ENCODE assay signal across 8 cellular contexts in genomic region chr15:52295421-52295991, GRCh38. TPM values are rescaled to one million over a fixed set of nuclear protein-coding genes. Genes with fewer than 3 reads are reported as not detected.
DNase-seq lines count a peak whose midpoint lies in the region; ATAC-seq and TF ChIP-seq lines count a peak whose summit lies in the region.

A gene with protein sequence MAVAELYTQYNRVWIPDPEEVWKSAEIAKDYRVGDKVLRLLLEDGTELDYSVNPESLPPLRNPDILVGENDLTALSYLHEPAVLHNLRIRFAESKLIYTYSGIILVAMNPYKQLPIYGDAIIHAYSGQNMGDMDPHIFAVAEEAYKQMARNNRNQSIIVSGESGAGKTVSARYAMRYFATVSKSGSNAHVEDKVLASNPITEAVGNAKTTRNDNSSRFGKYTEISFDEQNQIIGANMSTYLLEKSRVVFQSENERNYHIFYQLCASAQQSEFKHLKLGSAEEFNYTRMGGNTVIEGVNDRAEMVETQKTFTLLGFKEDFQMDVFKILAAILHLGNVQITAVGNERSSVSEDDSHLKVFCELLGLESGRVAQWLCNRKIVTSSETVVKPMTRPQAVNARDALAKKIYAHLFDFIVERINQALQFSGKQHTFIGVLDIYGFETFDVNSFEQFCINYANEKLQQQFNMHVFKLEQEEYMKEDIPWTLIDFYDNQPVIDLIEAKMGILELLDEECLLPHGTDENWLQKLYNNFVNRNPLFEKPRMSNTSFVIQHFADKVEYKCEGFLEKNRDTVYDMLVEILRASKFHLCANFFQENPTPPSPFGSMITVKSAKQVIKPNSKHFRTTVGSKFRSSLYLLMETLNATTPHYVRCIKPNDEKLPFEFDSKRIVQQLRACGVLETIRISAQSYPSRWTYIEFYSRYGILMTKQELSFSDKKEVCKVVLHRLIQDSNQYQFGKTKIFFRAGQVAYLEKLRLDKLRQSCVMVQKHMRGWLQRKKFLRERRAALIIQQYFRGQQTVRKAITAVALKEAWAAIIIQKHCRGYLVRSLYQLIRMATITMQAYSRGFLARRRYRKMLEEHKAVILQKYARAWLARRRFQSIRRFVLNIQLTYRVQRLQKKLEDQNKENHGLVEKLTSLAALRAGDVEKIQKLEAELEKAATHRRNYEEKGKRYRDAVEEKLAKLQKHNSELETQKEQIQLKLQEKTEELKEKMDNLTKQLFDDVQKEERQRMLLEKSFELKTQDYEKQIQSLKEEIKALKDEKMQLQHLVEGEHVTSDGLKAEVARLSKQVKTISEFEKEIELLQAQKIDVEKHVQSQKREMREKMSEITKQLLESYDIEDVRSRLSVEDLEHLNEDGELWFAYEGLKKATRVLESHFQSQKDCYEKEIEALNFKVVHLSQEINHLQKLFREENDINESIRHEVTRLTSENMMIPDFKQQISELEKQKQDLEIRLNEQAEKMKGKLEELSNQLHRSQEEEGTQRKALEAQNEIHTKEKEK (N-terminal part only) (minus strand): TSS chr15:52295804. CDS start chr15:52295636, 168 bp downstream.

- H3K4me1 Mint-ChIP-seq in CD8-positive, alpha-beta memory T cell = peaks cover 2 to 7% (median 6%) of the 10 kb centered on the region in 3 donors
- H3K4me1 Mint-ChIP-seq in endodermal cell = peaks cover 2% of the 10 kb centered on the region

- no peaks in the 10 kb centered on the region for H3K36me3 Mint-ChIP-seq in CD8-positive, alpha-beta memory T cell
- peaks cover 4% of the 10 kb centered on the region for H3K36me3 Mint-ChIP-seq in endodermal cell (ENCODE audit: low read depth)

- H3K27me3 ChIP-seq in CD8-positive, alpha-beta memory T cell (ENCODE audit: insufficient read depth, low read length, poor library complexity, severe bottlenecking) = peaks cover 14% of the 10 kb centered on the region
- no peaks in the 10 kb centered on the region for H3K27me3 ChIP-seq in HUES48 (ENCODE audit: control insufficient read depth, insufficient read depth, low read length)
- peaks cover 14% of the 10 kb centered on the region for H3K27me3 ChIP-seq in endodermal cell (ENCODE audit: control insufficient read depth, insufficient read depth, low read length, poor library complexity, severe bottlenecking)
- peaks cover 0 to 18% (median 8%) of the 10 kb centered on the region in 4 donors for H3K27me3 ChIP-seq in upper lobe of left lung

- H3K9me3 Mint-ChIP-seq in CD8-positive, alpha-beta memory T cell = no peaks in the 10 kb centered on the region
- H3K9me3 Mint-ChIP-seq in endodermal cell = no peaks in the 10 kb centered on the region

- H3K4me3 Mint-ChIP-seq in CD8-positive, alpha-beta memory T cell = peak within 1 kb of the TSS in 6 of 7 donors; percentile 32 to 78 (median 42)
- H3K4me3 Mint-ChIP-seq in endodermal cell = peak within 1 kb of the TSS; percentile 63

- TF ChIP-seq EP300 in upper lobe of left lung (IDR thresholded peaks at IDR 0.05) = no peak

- H3K4me1 ChIP-seq in CD8-positive, alpha-beta memory T cell (ENCODE audit: insufficient read depth, low read length) = no peaks in the 10 kb centered on the region
- H3K4me1 ChIP-seq in HUES48 (ENCODE audit: control insufficient read depth, insufficient read depth, low read length) (peaks cover 8% of the 10 kb centered on the region), endodermal cell (ENCODE audit: control insufficient read depth, insufficient read depth, low read length) (no peaks in the 10 kb centered on the region), mesodermal cell (ENCODE audit: control insufficient read depth, insufficient read depth, low read length, poor library complexity, severe bottlenecking) (no peaks in the 10 kb centered on the region), upper lobe of left lung (peaks cover 5 to 25% (median 16%) of the 10 kb centered on the region in 4 donors)

- WGBS in endodermal cell (ENCODE audit: insufficient coverage in 1 of 2, insufficient read length in 1 of 2), 2 experiments = 0% methylated on average over 9 to 65 of the region's 65 CpGs
- WGBS in mesodermal cell (ENCODE audit: insufficient coverage in 2 of 2), 2 experiments = 0 to 1% methylated on average over 37 to 48 of the region's 65 CpGs
- 1 to 20% methylated on average over 1 to 38 of the region's 65 CpGs for WGBS in upper lobe of left lung, 2 donors

- no peaks in the 10 kb centered on the region for H3K36me3 ChIP-seq in CD8-positive, alpha-beta memory T cell (ENCODE audit: insufficient read depth, low read length)
- H3K36me3 ChIP-seq in HUES48 (ENCODE audit: control insufficient read depth, insufficient read depth, low read length) (peaks cover 13% of the 10 kb centered on the region), endodermal cell (ENCODE audit: control insufficient read depth, insufficient read depth, low read length) (peaks cover 3% of the 10 kb centered on the region), mesodermal cell (ENCODE audit: control insufficient read depth, insufficient read depth, low read length) (no peaks in the 10 kb centered on the region), upper lobe of left lung (no peaks in the 10 kb centered on the region)

- H3K9me3 ChIP-seq in CD8-positive, alpha-beta memory T cell (ENCODE audit: low read length) = no peaks in the 10 kb centered on the region
- no peaks in the 10 kb centered on the region for H3K9me3 ChIP-seq in HUES48 (ENCODE audit: control insufficient read depth, insufficient read depth, low read length)
- H3K9me3 ChIP-seq in endodermal cell (ENCODE audit: control insufficient read depth, low read length) = no peaks in the 10 kb centered on the region
- no peaks in the 10 kb centered on the region for H3K9me3 ChIP-seq in mesodermal cell (ENCODE audit: control insufficient read depth, low read length)
- H3K9me3 ChIP-seq in upper lobe of left lung = no peaks in the 10 kb centered on the region

- H3K4me3 ChIP-seq in CD8-positive, alpha-beta memory T cell (ENCODE audit: low read length) = no peak within 1 kb of the TSS
- peak within 1 kb of the TSS; percentile 70 for H3K4me3 ChIP-seq in HUES48 (ENCODE audit: low read depth, low read length)
- H3K4me3 ChIP-seq in endodermal cell (ENCODE audit: low read length) = peak within 1 kb of the TSS; percentile 71
- peak within 1 kb of the TSS; percentile 51 for H3K4me3 ChIP-seq in mesodermal cell (ENCODE audit: extremely low read depth, insufficient read depth, low read length, poor library complexity, severe bottlenecking)
- peak within 1 kb of the TSS; percentile 19 to 64 (median 52) for H3K4me3 ChIP-seq in upper lobe of left lung

- DNase-seq in CD8-positive, alpha-beta memory T cell = peak in 1 of 5 donors; percentile 8
- DNase-seq in RPMI8226 (peak; percentile 93), endodermal cell (peak; percentile 97), upper lobe of left lung (peak; percentile 92 to 96)
- no peak for DNase-seq in stimulated activated naive CD4-positive, alpha-beta T cell treated with Interleukin-2 at 50 U/mL for 16 hours (lab: John Stamatoyannopoulos, UW)

- CTCF ChIA-PET in CD8-positive, alpha-beta memory T cell (lab: Charles Lee) = no interaction called here

- no peak within 1 kb of the TSS for H3K27ac ChIP-seq in CD8-positive, alpha-beta memory T cell (ENCODE audit: low read depth, low read length)
- H3K27ac ChIP-seq in HUES48 (ENCODE audit: low read depth, low read length) = peak within 1 kb of the TSS; percentile 21
- H3K27ac ChIP-seq in endodermal cell (ENCODE audit: low read depth, low read length) = no peak within 1 kb of the TSS
- no peak within 1 kb of the TSS for H3K27ac ChIP-seq in mesodermal cell (ENCODE audit: low read depth, low read length, severe bottlenecking)
- H3K27ac ChIP-seq in upper lobe of left lung = peak within 1 kb of the TSS; percentile 82 to 90 (median 84)

- TF ChIP-seq POLR2A in upper lobe of left lung (IDR thresholded peaks at IDR 0.05) = peak in 3 of 4 donors; percentile 41 to 85 (median 58)

- ATAC-seq in upper lobe of left lung (ENCODE audit: low FRiP score in 2 of 2) (peak; percentile 84 to 93), HG03095 (IDR thresholded peaks at IDR 0.05; ENCODE audit: unreplicated experiment) (no peak)

- no peak within 1 kb of the TSS for H3K27ac Mint-ChIP-seq in CD8-positive, alpha-beta memory T cell
- H3K27ac Mint-ChIP-seq in endodermal cell = no peak within 1 kb of the TSS

- no peak for TF ChIP-seq CTCF in endodermal cell (conservative IDR thresholded peaks at IDR 0.05)
- TF ChIP-seq CTCF in upper lobe of left lung (IDR thresholded peaks at IDR 0.05) = no peak

- H3K27me3 Mint-ChIP-seq in CD8-positive, alpha-beta memory T cell = peaks cover 29 to 38% of the 10 kb centered on the region in 2 donors
- H3K27me3 Mint-ChIP-seq in endodermal cell (ENCODE audit: insufficient read depth) = peaks cover 7% of the 10 kb centered on the region

- POLR2A ChIA-PET in CD8-positive, alpha-beta memory T cell (lab: Charles Lee) = no interaction called here

- H3K9ac ChIP-seq in HUES48 (ENCODE audit: low read depth, low read length) (peak within 1 kb of the TSS; percentile 52; the same call in 1 of the 2 replicates), endodermal cell (ENCODE audit: extremely low read depth, low read length, poor library complexity, severe bottlenecking) (peak within 1 kb of the TSS; percentile 25)

RNA-seq across cellular contexts. Expression of the gene that starts here (rescaled TPM):
- total RNA-seq in CD8-positive, alpha-beta memory T cell = under 1 TPM; 0.18 to 0.33 TPM
- 0.48 TPM for polyA plus RNA-seq in CD8-positive, alpha-beta memory T cell
- total RNA-seq in endodermal cell (10 to 100 TPM; 19.1 to 26.7 TPM), upper lobe of left lung (100 to 1,000 TPM in 2 of 6 donors, 10 to 100 TPM in 4; 59.9 to 128 (median 84.5) TPM)
- 5.1 TPM for polyA plus RNA-seq in endodermal cell (2013, experiment 1 of 2)
- 6.3 TPM for polyA plus RNA-seq in endodermal cell (2013, experiment 2 of 2)
- polyA plus RNA-seq in mesodermal cell (2013, experiment 1 of 2) = 0.70 TPM
- polyA plus RNA-seq in mesodermal cell (2013, experiment 2 of 2) = 0.56 TPM

Comparison
In these comparisons a context has a peak if more than half of its experiments do, and no peak if none do; other contexts are left out.
1. RNA of the gene that starts here (total RNA-seq): 59.9 to 128 TPM in upper lobe of left lung and 19.1 to 26.7 TPM in endodermal cell; 0.18 to 0.33 TPM in CD8-positive, alpha-beta memory T cell; every median in the first group is over 10 times any median in the second.
2. H3K27ac ChIP-seq: peak in HUES48 (single experiment) and upper lobe of left lung (4 of 4); none in CD8-positive, alpha-beta memory T cell (single experiment), endodermal cell (single experiment) and mesodermal cell (single experiment).